In the genomic region with DNA sequence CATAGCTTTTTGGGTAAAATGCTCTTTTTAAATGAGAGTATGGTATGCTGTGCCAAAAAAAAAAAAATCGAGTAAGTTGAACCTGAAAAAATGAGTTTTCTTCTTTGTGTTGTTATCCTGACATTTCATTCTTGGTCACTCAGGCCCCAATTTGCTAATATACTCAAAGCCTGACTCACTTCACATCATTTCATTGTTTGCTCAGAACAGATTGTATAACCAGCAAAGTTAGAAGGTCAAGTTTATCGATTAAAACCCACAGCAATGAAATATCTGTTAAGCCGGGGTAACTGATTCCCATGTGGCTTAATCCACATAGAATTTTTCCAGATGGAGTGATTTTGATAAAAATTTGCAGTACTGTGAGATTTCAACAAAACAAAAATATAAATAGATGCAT, we compare ENCODE assay signal across 36 cellular contexts.
"Had no signal": no experiment of that assay in that cellular context is flagged by ENCODE, and none has a peak within 500 bp of the region (broad histone marks: within the 10 kb centered on the region; RNA-seq: fewer than 3 reads in every experiment).

No MANE protein-coding gene starts in this region.

- H3K9me3 ChIP-seq: MG63, Peyer's patch had no signal

- H3K4me1 ChIP-seq: Peyer's patch had no signal

- H3K27ac Mint-ChIP-seq: activated B cell treated with CpG ODN at 0.5 μM for 24 hours; activated CD8-positive, alpha-beta T cell treated with anti-CD3 and anti-CD28 coated beads for 36 hours; activated naive CD8-positive, alpha-beta T cell treated with anti-CD3 and anti-CD28 coated beads for 36 hours; activated T-cell treated with anti-CD3 and anti-CD28 coated beads, Interleukin-2, amount 50 U/mL, for 72 hours; activated T-helper 17 cell treated with anti-CD3 and anti-CD28 coated beads, Interleukin-2, amount 50 U/mL, for 72 hours; T-cell; T-helper 17 cell had no signal

- H3K27ac ChIP-seq: brain microvascular endothelial cell, Peyer's patch, VCaP had no signal

- ATAC-seq: activated CD8-positive, alpha-beta T cell treated with anti-CD3 and anti-CD28 coated beads for 36 hours; activated T-cell treated with anti-CD3 and anti-CD28 coated beads, Interleukin-2, amount 50 U/mL, for 72 hours; activated T-helper 17 cell treated with anti-CD3 and anti-CD28 coated beads, Interleukin-2, amount 50 U/mL, for 72 hours; SK-N-SH treated with all-trans-retinoic acid at 6 μM for 48 hours; T-cell; T-helper 17 cell had no signal

- H3K36me3 Mint-ChIP-seq: activated naive CD8-positive, alpha-beta T cell treated with anti-CD3 and anti-CD28 coated beads for 36 hours; T-cell had no signal

- H3K9me3 Mint-ChIP-seq: activated B cell treated with CpG ODN at 0.5 μM for 24 hours; activated naive CD8-positive, alpha-beta T cell treated with anti-CD3 and anti-CD28 coated beads for 36 hours had no signal

- H3K36me3 ChIP-seq: brain microvascular endothelial cell, MG63, Peyer's patch had no signal

- H3K4me3 ChIP-seq: MG63, Peyer's patch had no signal

- H3K4me1 Mint-ChIP-seq: activated B cell treated with CpG ODN at 0.5 μM for 24 hours; activated naive CD8-positive, alpha-beta T cell treated with anti-CD3 and anti-CD28 coated beads for 36 hours; activated T-helper 17 cell treated with anti-CD3 and anti-CD28 coated beads, Interleukin-2, amount 50 U/mL, for 72 hours; T-cell; T-helper 17 cell had no signal

- DNase-seq: activated B cell treated with CpG ODN at 0.5 μM for 24 hours; activated CD4-positive, alpha-beta T cell treated with anti-CD3 and anti-CD28 coated beads for 1 hour; activated CD4-positive, alpha-beta T cell treated with anti-CD3 and anti-CD28 coated beads for 48 hours; activated CD8-positive, alpha-beta T cell treated with anti-CD3 and anti-CD28 coated beads for 36 hours; activated effector memory CD4-positive, alpha-beta T cell treated with anti-CD3 and anti-CD28 coated beads, Interleukin-2, amount 50 U/mL, for 16 hours; activated naive CD4-positive, alpha-beta T cell; activated naive CD4-positive, alpha-beta T cell treated with anti-CD3 and anti-CD28 coated beads, Interleukin-2, amount 50 U/mL, for 16 hours; activated naive CD8-positive, alpha-beta T cell treated with anti-CD3 and anti-CD28 coated beads for 36 hours; activated T-cell treated with anti-CD3 and anti-CD28 coated beads, Interleukin-2, amount 50 U/mL, for 1 hour; activated T-cell treated with anti-CD3 and anti-CD28 coated beads, Interleukin-2, amount 50 U/mL, for 72 hours; amniotic stem cell; aorta; brain microvascular endothelial cell; central memory CD4-positive, alpha-beta T cell; Kasumi-1; KG1; MG63; NCI-H1048; NCI-H1105 treated with DMSO at 0.1 percent for 48 hours; NCI-H1436; NCI-H187; NCI-H2029 treated with DMSO at 0.1 percent for 48 hours; NCI-H2107; NCI-H226; NCI-H446 treated with DMSO at 0.1 percent for 48 hours; NCI-H524; NCI-H774; Peyer's patch; RPMI8226; SIG-M5; T-cell; T-helper 17 cell; T-helper 9 cell had no signal

- H3K4me3 Mint-ChIP-seq: activated B cell treated with CpG ODN at 0.5 μM for 24 hours; activated CD8-positive, alpha-beta T cell treated with anti-CD3 and anti-CD28 coated beads for 36 hours; activated naive CD8-positive, alpha-beta T cell treated with anti-CD3 and anti-CD28 coated beads for 36 hours; activated T-cell treated with anti-CD3 and anti-CD28 coated beads, Interleukin-2, amount 50 U/mL, for 72 hours; activated T-helper 17 cell treated with anti-CD3 and anti-CD28 coated beads, Interleukin-2, amount 50 U/mL, for 72 hours; T-cell; T-helper 17 cell had no signal

- H3K27me3 ChIP-seq: brain microvascular endothelial cell, MG63, Peyer's patch had no signal

- H3K27me3 Mint-ChIP-seq: activated B cell treated with CpG ODN at 0.5 μM for 24 hours; activated CD8-positive, alpha-beta T cell treated with anti-CD3 and anti-CD28 coated beads for 36 hours; activated naive CD8-positive, alpha-beta T cell treated with anti-CD3 and anti-CD28 coated beads for 36 hours; activated T-helper 17 cell treated with anti-CD3 and anti-CD28 coated beads, Interleukin-2, amount 50 U/mL, for 72 hours; T-cell; T-helper 17 cell had no signal
